In the genomic region with DNA sequence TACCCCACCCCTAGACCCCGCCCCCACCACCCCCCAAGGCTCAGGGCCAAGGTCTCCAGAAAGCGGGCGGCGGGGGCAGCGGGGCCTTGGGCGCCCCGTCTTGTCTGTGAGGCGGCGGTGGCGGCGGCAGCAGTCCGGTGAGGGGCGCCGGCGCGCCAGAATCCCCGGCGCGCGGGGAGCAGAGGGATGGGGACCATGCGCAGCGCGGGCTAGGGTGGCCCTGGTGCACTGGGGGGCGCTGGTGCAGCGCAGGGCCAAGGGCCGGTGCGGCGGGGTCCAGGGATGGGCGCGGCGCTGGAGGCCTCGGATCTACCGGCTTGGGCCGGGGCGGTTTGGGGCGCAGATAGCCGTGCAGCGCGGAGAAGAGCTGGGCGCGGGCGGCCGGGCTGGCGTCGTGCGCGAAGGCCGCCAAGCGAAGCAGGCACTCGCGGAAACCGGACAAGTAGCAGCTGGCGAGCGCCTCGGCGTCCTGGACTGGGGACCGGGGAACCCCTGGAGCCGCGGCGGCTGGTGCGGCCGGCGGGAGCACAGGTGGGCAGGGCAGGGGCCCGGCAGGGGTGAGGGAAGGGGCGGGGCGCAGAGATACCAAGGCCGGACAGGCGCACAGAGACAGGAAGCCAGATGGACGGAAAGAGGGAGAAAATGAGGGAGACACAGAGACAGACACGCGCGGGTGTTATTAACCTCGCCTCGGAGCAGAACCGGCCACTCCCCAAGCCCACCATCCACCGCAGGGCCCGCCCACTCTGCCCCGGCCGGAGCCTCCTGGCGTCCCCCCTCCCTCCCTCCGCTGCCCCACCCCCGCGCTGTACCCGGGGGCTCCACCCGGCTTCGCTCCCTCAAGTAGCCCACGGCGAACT, we compare ENCODE assay signal across 9 cellular contexts. TPM values are rescaled to one million over a fixed set of nuclear protein-coding genes. Genes with fewer than 3 reads are reported as not detected.
DNase-seq lines count a peak whose midpoint lies in the region; ATAC-seq and TF ChIP-seq lines count a peak whose summit lies in the region.
"Had no signal": no experiment of that assay in that cellular context is flagged by ENCODE, and none has a peak within 500 bp of the region (broad histone marks: within the 10 kb centered on the region; RNA-seq: fewer than 3 reads in every experiment).

No MANE protein-coding gene starts in this region.

- ATAC-seq in HG03442 (IDR thresholded peaks at IDR 0.05; ENCODE audit: unreplicated experiment) = peak; percentile 22
- no peak for ATAC-seq in HG03469 (IDR thresholded peaks at IDR 0.05; ENCODE audit: unreplicated experiment)

- H3K27me3 ChIP-seq in mammary epithelial cell (ENCODE audit: insufficient read depth, low read length) (no peaks in the 10 kb centered on the region), skeletal muscle satellite cell (ENCODE audit: control insufficient read depth, insufficient read depth, low read length) (peaks cover 5% of the 10 kb centered on the region)

- WGBS in mammary epithelial cell (ENCODE audit: low coverage, missing lambda C conversion rate) = no CpG with 5 or more reads among the region's 88 CpGs

- CTCF ChIA-PET in mammary epithelial cell (lab: Charles Lee; ENCODE audit: low non-redundant PET) = interaction anchor here (0.6 to 1.1 kb wide), 3 partner anchors 16 to 174 kb away, joined by 3 to 9 read pairs (median 4); no protein-coding TSS in a partner anchor

- H3K9me3 ChIP-seq in mammary epithelial cell (replicated peaks; ENCODE audit: insufficient read depth, low read length) = no peaks in the 10 kb centered on the region
- H3K9me3 ChIP-seq in skeletal muscle satellite cell (replicated peaks; ENCODE audit: low read length) = no peaks in the 10 kb centered on the region

- DNase-seq in NCI-H1417 (lab: John Stamatoyannopoulos, UW) (peak in 2 of 3 experiments; percentile 45 to 49), NCI-H1417 treated with DMSO at 0.1 percent for 48 hours (lab: John Stamatoyannopoulos, UW) (no peak), SHP77 (lab: John Stamatoyannopoulos, UW) (peak; percentile 55 to 84), mammary epithelial cell (peak; percentile 73), immature natural killer cell (peak in 2 of 3 donors; percentile 47 to 55)

- H3K9me3 Mint-ChIP-seq in immature natural killer cell = peaks cover 0 to 8% (median 0%) of the 10 kb centered on the region in 6 donors

- BruUV-seq in mammary epithelial cell (replicated peaks; lab: Mats Ljungman, UMichigan) = no TSS peak

- peaks cover 58 to 75% (median 69%) of the 10 kb centered on the region in 3 donors for H3K27me3 Mint-ChIP-seq in immature natural killer cell (ENCODE audit: low read depth in 3 of 3)

- intact Hi-C loops in mammary epithelial cell (cut with micrococcal nuclease) = loop anchor here (1.0 to 2.0 kb wide), 4 partner anchors 37 to 261 kb away; a partner anchor contains a TSS

- H3K36me3 ChIP-seq in mammary epithelial cell (ENCODE audit: insufficient read depth, low read length) (no peaks in the 10 kb centered on the region), skeletal muscle satellite cell (ENCODE audit: insufficient read depth, low read length) (no peaks in the 10 kb centered on the region)

- H3K36me3 Mint-ChIP-seq in immature natural killer cell = peaks cover 0 to 3% (median 0%) of the 10 kb centered on the region in 3 donors

- H3K79me2 ChIP-seq in mammary epithelial cell (ENCODE audit: insufficient read depth, low read length) = no peaks in the 10 kb centered on the region

- peak overlapping the region; percentile 87 for H2AFZ ChIP-seq in mammary epithelial cell (ENCODE audit: low read depth, low read length)

- H3K4me1 ChIP-seq in mammary epithelial cell (ENCODE audit: insufficient read depth, low read length) = peaks cover 49% of the 10 kb centered on the region
- H3K4me1 ChIP-seq in skeletal muscle satellite cell (ENCODE audit: control insufficient read depth, insufficient read depth, low read length) = peaks cover 49% of the 10 kb centered on the region

- dilution Hi-C loops in mammary epithelial cell (cut with HindIII; ENCODE audit: low sequenced_read_pairs) = loop anchor here (5.0 kb wide), 3 partner anchors 36 to 116 kb away; no protein-coding TSS in a partner anchor

- in situ Hi-C loops in mammary epithelial cell (cut with MboI; ENCODE audit: low sequenced_read_pairs in 2 of 2) = loop anchor here in 1 of 2 donors (5.0 kb wide), 1 partner anchor 66 kb away; no protein-coding TSS in a partner anchor

- H3K4me2 ChIP-seq in mammary epithelial cell (ENCODE audit: insufficient read depth, low read depth, low read length) = peak overlapping the region; percentile 97
- peak overlapping the region; percentile 89 for H3K4me2 ChIP-seq in skeletal muscle satellite cell (ENCODE audit: low read length)

- no peak overlapping the region for H3K27ac ChIP-seq in mammary epithelial cell (ENCODE audit: insufficient read depth, low read depth, low read length)
- H3K27ac ChIP-seq: C4-2B had no signal

- peak overlapping the region; percentile 21 for H3K9ac ChIP-seq in mammary epithelial cell (ENCODE audit: insufficient read depth, low read length)
- peak overlapping the region; percentile 60 for H3K9ac ChIP-seq in skeletal muscle satellite cell (ENCODE audit: low read depth, low read length)

- H3K27ac Mint-ChIP-seq in immature natural killer cell = no peak overlapping the region

- peaks cover 74 to 88% of the 10 kb centered on the region in 2 donors for H3K4me1 Mint-ChIP-seq in immature natural killer cell

- TF ChIP-seq CTCF in mammary epithelial cell (conservative IDR thresholded peaks at IDR 0.05 in 1 of 2, IDR thresholded peaks at IDR 0.05 in 1 of 2; ENCODE audit: extremely low read depth in 1 of 2, insufficient read depth in 1 of 2, low read depth in 1 of 2, low read length in 2 of 2) = peak; percentile 33 to 62

- H3K4me3 Mint-ChIP-seq in immature natural killer cell = peak overlapping the region; percentile 85 to 100 (median 95)

- peaks cover 3% of the 10 kb centered on the region for H4K20me1 ChIP-seq in mammary epithelial cell (ENCODE audit: insufficient read depth, low read length)

- peak overlapping the region; percentile 54 to 64 (median 62) for H3K4me3 ChIP-seq in mammary epithelial cell (replicated peaks in 1 of 3; ENCODE audit: insufficient read depth in 1 of 3, low read depth in 2 of 3, low read length in 3 of 3)
- peak overlapping the region; percentile 72 for H3K4me3 ChIP-seq in skeletal muscle satellite cell (ENCODE audit: low read length)

RNA-seq across cellular contexts. Expression of a gene that starts 2.1 kb away (rescaled TPM):
- 1 to 10 TPM in 1 of 2 donors, under 1 TPM in 1; 0.33 to 1.9 TPM for total RNA-seq in mammary epithelial cell
- polyA plus RNA-seq in mammary epithelial cell = 0.34 TPM
- not detected for polyA minus RNA-seq in mammary epithelial cell
- polyA plus RNA-seq in immature natural killer cell = not detected
- under 0.01 TPM in 2 replicates for total RNA-seq in skeletal muscle satellite cell (2012; rRNA removed)

RNA-seq across cellular contexts. Expression of a gene that starts 3.4 kb away (rescaled TPM):
- 10 to 100 TPM in 1 of 2 donors, 1 to 10 TPM in 1; 3.8 to 27.6 TPM for total RNA-seq in mammary epithelial cell
- polyA plus RNA-seq in mammary epithelial cell = 9.2 TPM
- polyA minus RNA-seq in mammary epithelial cell = 5.9 TPM
- polyA plus RNA-seq in immature natural killer cell = not detected
- under 0.01 and 0.25 TPM in 2 replicates for total RNA-seq in skeletal muscle satellite cell (2012; rRNA removed)

RNA-seq across cellular contexts. Expression of a gene that starts 30.4 kb away (rescaled TPM):
- 10 to 100 TPM; 26.8 to 97.9 TPM for total RNA-seq in mammary epithelial cell
- 16.8 TPM for polyA plus RNA-seq in mammary epithelial cell
- polyA minus RNA-seq in mammary epithelial cell = 96.6 TPM
- polyA plus RNA-seq in immature natural killer cell = 1 to 10 TPM; 3.5 to 8.5 (median 4.5) TPM
- 12.7 and 28.2 TPM in 2 replicates for total RNA-seq in skeletal muscle satellite cell (2012; rRNA removed)

RNA-seq across cellular contexts. Expression of a gene that starts 34.2 kb away (rescaled TPM):
- total RNA-seq in mammary epithelial cell = 1 to 10 TPM in 1 of 2 donors, under 1 TPM in 1; 0.33 to 1.2 TPM
- polyA plus RNA-seq in mammary epithelial cell (0.22 TPM), immature natural killer cell (under 1 TPM in 1 of 3 donors, not detected in 2; 0.17 TPM)
- 6.0 TPM for polyA minus RNA-seq in mammary epithelial cell
- under 0.01 TPM in 1 of 2 replicates, not detected in the other for total RNA-seq in skeletal muscle satellite cell (2012; rRNA removed)

RNA-seq across cellular contexts. Expression of a gene that starts 41.0 kb away (rescaled TPM):
- total RNA-seq in mammary epithelial cell = 10 to 100 TPM in 1 of 2 donors, 1 to 10 TPM in 1; 9.2 to 30.8 TPM
- polyA plus RNA-seq in mammary epithelial cell (7.2 TPM), immature natural killer cell (10 to 100 TPM; 33.6 to 93.6 (median 39.5) TPM)
- polyA minus RNA-seq in mammary epithelial cell = 18.0 TPM
- total RNA-seq in skeletal muscle satellite cell (2012; rRNA removed) = 2.0 and 5.5 TPM in 2 replicates

Comparison
In these comparisons a context has a peak if more than half of its experiments do, and no peak if none do; other contexts are left out.
1. RNA of a gene that starts 3.4 kb away (polyA plus RNA-seq): 9.2 TPM in mammary epithelial cell (single experiment); not detected in immature natural killer cell; every median in the first group is over 10 times any median in the second.